12 cellular contexts compared by ENCODE assay signal in genomic region chr19:3398114-3398899, GRCh38. TPM values are rescaled to one million over a fixed set of nuclear protein-coding genes. Genes with fewer than 3 reads are reported as not detected.
A peak's percentile ranks its signal among the peaks of the same experiment; 100 is the strongest.
DNase-seq lines count a peak whose midpoint lies in the region; ATAC-seq and TF ChIP-seq lines count a peak whose summit lies in the region.
"Had no signal": no experiment of that assay in that cellular context is flagged by ENCODE, and none has a peak within 500 bp of the region (broad histone marks: within the 10 kb centered on the region; RNA-seq: fewer than 3 reads in every experiment).

No MANE protein-coding gene starts in this region.

- TF ChIP-seq CTCF in coronary artery (IDR thresholded peaks at IDR 0.05) (no peak), MM.1S (IDR thresholded peaks at IDR 0.05; ENCODE audit: low read length) (no peak)

- H3K36me3 ChIP-seq in BLaER1 treated with 17β-estradiol and CSF1 and Interleukin-3, amounts not matched to agents 10 nM and 100 nM = peaks cover 40 to 93% (median 71%) of the 10 kb centered on the region in 11 experiments
- H3K36me3 ChIP-seq in MM.1S (replicated peaks; ENCODE audit: insufficient read depth, low read length) = no peaks in the 10 kb centered on the region

- H3K9ac ChIP-seq in BLaER1 treated with 17β-estradiol and CSF1 and Interleukin-3, amounts not matched to agents 10 nM and 100 nM = peak overlapping the region in 2 of 11 experiments; percentile 16 to 23; a peak in 1 of 22 replicates
- no peak overlapping the region for H3K9ac ChIP-seq in MM.1S (ENCODE audit: low read length)
- H3K9ac ChIP-seq: KMS-11 had no signal

- no peaks in the 10 kb centered on the region for H3K9me3 Mint-ChIP-seq in activated naive CD4-positive, alpha-beta T cell treated with anti-CD3 and anti-CD28 coated beads, Interleukin-2, amount 50 U/mL, for 72 hours
- H3K9me3 Mint-ChIP-seq: natural killer cell treated with Interleukin-12 subunit alpha and Interleukin-12 subunit beta and Interleukin-15 and Interleukin-18, amount 100 ng/mL, for 72 hours had no signal

- intact Hi-C loops in posterior vena cava (cut with DNase I) = no loop called here

- no peaks in the 10 kb centered on the region for H3K36me3 Mint-ChIP-seq in activated naive CD4-positive, alpha-beta T cell treated with anti-CD3 and anti-CD28 coated beads, Interleukin-2, amount 50 U/mL, for 72 hours
- H3K36me3 Mint-ChIP-seq: natural killer cell treated with Interleukin-12 subunit alpha and Interleukin-12 subunit beta and Interleukin-15 and Interleukin-18, amount 100 ng/mL, for 72 hours had no signal

- peak overlapping the region in 6 of 11 experiments; percentile 3 to 80 (median 54); a peak in 8 of 22 replicates for H3K4me2 ChIP-seq in BLaER1 treated with 17β-estradiol and CSF1 and Interleukin-3, amounts not matched to agents 10 nM and 100 nM
- no peak overlapping the region for H3K4me2 ChIP-seq in MM.1S (ENCODE audit: low read depth, low read length)
- H3K4me2 ChIP-seq: KMS-11 had no signal

- no peak overlapping the region for H3K27ac ChIP-seq in BLaER1 treated with 17β-estradiol and CSF1 and Interleukin-3, amounts not matched to agents 10 nM and 100 nM
- H3K27ac ChIP-seq in coronary artery (peak overlapping the region; percentile 87 to 90), MM.1S (ENCODE audit: low read length) (no peak overlapping the region)
- H3K27ac ChIP-seq: KMS-11 had no signal

- no peaks in the 10 kb centered on the region for H3F3A ChIP-seq in MM.1S (ENCODE audit: insufficient read depth, low read length)

- peaks cover 54 to 99% (median 99%) of the 10 kb centered on the region in 11 experiments for H4K20me1 ChIP-seq in BLaER1 treated with 17β-estradiol and CSF1 and Interleukin-3, amounts not matched to agents 10 nM and 100 nM
- H4K20me1 ChIP-seq in MM.1S (ENCODE audit: insufficient read depth, low read length) = no peaks in the 10 kb centered on the region

- no peak for ATAC-seq in HG03045 (IDR thresholded peaks at IDR 0.05; ENCODE audit: unreplicated experiment)
- ATAC-seq in activated naive CD4-positive, alpha-beta T cell treated with anti-CD3 and anti-CD28 coated beads, Interleukin-2, amount 50 U/mL, for 72 hours = no peak
- ATAC-seq: natural killer cell treated with Interleukin-12 subunit alpha and Interleukin-12 subunit beta and Interleukin-15 and Interleukin-18, amount 100 ng/mL, for 72 hours had no signal

- no peaks in the 10 kb centered on the region for H3K79me2 ChIP-seq in MM.1S (ENCODE audit: low read length)

- DNase-seq in coronary artery (ENCODE audit: low spot score) = no peak
- peak; percentile 45 for DNase-seq in iris pigment epithelial cell (ENCODE audit: low read depth)
- DNase-seq in posterior vena cava (ENCODE audit: low spot score) = peak; percentile 88
- no peak for DNase-seq in KG1 (lab: John Stamatoyannopoulos, UW)
- DNase-seq in MM.1S = no peak
- DNase-seq in activated naive CD4-positive, alpha-beta T cell treated with anti-CD3 and anti-CD28 coated beads, Interleukin-2, amount 50 U/mL, for 72 hours (ENCODE audit: low spot score in 2 of 2) = no peak
- DNase-seq: activated CD4-positive, alpha-beta T cell treated with anti-CD3 and anti-CD28 coated beads for 4 hours; central memory CD4-positive, alpha-beta T cell had no signal

- no peak overlapping the region for H3K4me3 ChIP-seq in BLaER1 treated with 17β-estradiol and CSF1 and Interleukin-3, amounts not matched to agents 10 nM and 100 nM
- H3K4me3 ChIP-seq in coronary artery = peak overlapping the region; percentile 70
- no peak overlapping the region for H3K4me3 ChIP-seq in MM.1S (ENCODE audit: low read length)

- no peak overlapping the region for H2AFZ ChIP-seq in MM.1S (ENCODE audit: low read length)

- H3K4me1 ChIP-seq in BLaER1 treated with 17β-estradiol and CSF1 and Interleukin-3, amounts not matched to agents 10 nM and 100 nM = peaks cover 26 to 61% (median 51%) of the 10 kb centered on the region in 10 experiments
- H3K4me1 ChIP-seq in MM.1S (ENCODE audit: low read length) = no peaks in the 10 kb centered on the region

- no peaks in the 10 kb centered on the region for H3K9me3 ChIP-seq in BLaER1 treated with 17β-estradiol and CSF1 and Interleukin-3, amounts not matched to agents 10 nM and 100 nM (replicated peaks in 1 of 11)
- H3K9me3 ChIP-seq in MM.1S (replicated peaks; ENCODE audit: insufficient read depth, low read length) = no peaks in the 10 kb centered on the region

- no peaks in the 10 kb centered on the region for H3K27me3 ChIP-seq in BLaER1 treated with 17β-estradiol and CSF1 and Interleukin-3, amounts not matched to agents 10 nM and 100 nM
- peaks cover 99% of the 10 kb centered on the region for H3K27me3 ChIP-seq in MM.1S (replicated peaks; ENCODE audit: insufficient read depth, low read length)

- H3K27ac Mint-ChIP-seq in activated naive CD4-positive, alpha-beta T cell treated with anti-CD3 and anti-CD28 coated beads, Interleukin-2, amount 50 U/mL, for 72 hours = no peak overlapping the region
- H3K27ac Mint-ChIP-seq: natural killer cell treated with Interleukin-12 subunit alpha and Interleukin-12 subunit beta and Interleukin-15 and Interleukin-18, amount 100 ng/mL, for 72 hours had no signal

- H3K9me2 ChIP-seq in MM.1S (replicated peaks; ENCODE audit: insufficient read depth, low read length) = no peaks in the 10 kb centered on the region

RNA-seq across cellular contexts. Expression of gene NFIC, which starts 31.9 kb away (rescaled TPM):
- 100 to 1,000 TPM; 196 to 223 TPM for total RNA-seq in posterior vena cava
- total RNA-seq in activated naive CD4-positive, alpha-beta T cell treated with anti-CD3 and anti-CD28 coated beads, Interleukin-2, amount 50 U/mL, for 72 hours = 10 to 100 TPM; 10.4 to 23.1 TPM

Comparison
In these comparisons a context has a peak if more than half of its experiments do, and no peak if none do; other contexts are left out.
1. H3K27ac ChIP-seq: peak in coronary artery (2 of 2); none in BLaER1 treated with 17β-estradiol and CSF1 and Interleukin-3, amounts not matched to agents 10 nM and 100 nM (0 of 11) and MM.1S (single experiment).
2. DNase-seq: peak in iris pigment epithelial cell (single experiment) and posterior vena cava (single experiment); none in coronary artery (single experiment), KG1 (single experiment), MM.1S (single experiment) and activated naive CD4-positive, alpha-beta T cell treated with anti-CD3 and anti-CD28 coated beads, Interleukin-2, amount 50 U/mL, for 72 hours (0 of 2).
3. RNA of gene NFIC, which starts 31.9 kb away (total RNA-seq): 196 to 223 TPM in posterior vena cava; 10.4 to 23.1 TPM in activated naive CD4-positive, alpha-beta T cell treated with anti-CD3 and anti-CD28 coated beads, Interleukin-2, amount 50 U/mL, for 72 hours; every median in the first group is over 4 times any median in the second.